17 cellular contexts compared by ENCODE assay signal in the genomic region with DNA sequence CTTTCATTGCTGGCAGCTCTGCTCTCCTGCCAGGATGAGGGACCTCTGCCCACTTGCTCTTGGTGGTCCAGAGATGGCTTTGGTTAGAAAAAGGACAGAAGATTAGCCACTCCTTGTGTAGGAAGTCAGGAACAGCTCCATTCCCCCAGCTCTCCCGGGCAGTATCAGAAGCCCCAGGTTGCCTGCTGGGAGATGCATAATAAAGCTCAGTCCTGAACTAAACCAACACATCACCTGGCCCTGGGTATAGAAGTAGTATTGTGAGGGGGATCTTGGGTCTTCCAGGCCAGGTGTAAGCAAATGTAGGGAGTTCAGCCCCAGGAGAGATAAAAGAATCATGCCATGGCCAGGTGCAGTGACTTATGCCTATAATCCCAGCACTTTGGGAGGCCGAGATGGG. TPM values are rescaled to one million over a fixed set of nuclear protein-coding genes. Genes with fewer than 3 reads are reported as not detected.
DNase-seq lines count a peak whose midpoint lies in the region; ATAC-seq, FAIRE-seq and TF ChIP-seq lines count a peak whose summit lies in the region.
"Had no signal": no experiment of that assay in that cellular context is flagged by ENCODE, and none has a peak within 500 bp of the region (broad histone marks: within the 10 kb centered on the region; RNA-seq: fewer than 3 reads in every experiment).

No MANE protein-coding gene starts in this region.

- H2BK120ac ChIP-seq in H1 (replicated peaks; ENCODE audit: low read depth, low read length) = no peak overlapping the region

- no peak overlapping the region for H3K27ac Mint-ChIP-seq in GM23338
- H3K27ac Mint-ChIP-seq in neural progenitor cell = no peak overlapping the region

- no peaks in the 10 kb centered on the region for H4K20me1 ChIP-seq in GM23338 (replicated peaks; ENCODE audit: insufficient read depth)
- no peaks in the 10 kb centered on the region for H4K20me1 ChIP-seq in H1 (replicated peaks in 1 of 2; ENCODE audit: control insufficient read depth in 1 of 2, insufficient read depth in 2 of 2, low read length in 2 of 2)
- no peaks in the 10 kb centered on the region for H4K20me1 ChIP-seq in neural progenitor cell (ENCODE audit: low read depth)

- no peak overlapping the region for H3K9ac ChIP-seq in H1 (replicated peaks in 1 of 4; ENCODE audit: extremely low read depth in 1 of 4, low read depth in 3 of 4, low read length in 3 of 4)
- H3K9ac ChIP-seq in neural progenitor cell = no peak overlapping the region

- no peak overlapping the region for H2BK15ac ChIP-seq in H1 (ENCODE audit: low read length)

- H3K56ac ChIP-seq in H1 (replicated peaks; ENCODE audit: insufficient read length, low read depth, low read length) = no peak overlapping the region

- no peaks in the 10 kb centered on the region for H3K36me3 ChIP-seq in GM23338 (ENCODE audit: insufficient read depth)
- H3K36me3 ChIP-seq in H1 (ENCODE audit: control insufficient read depth in 2 of 4, insufficient read depth in 4 of 4, low read length in 3 of 4) = peaks cover 0 to 3% (median 0%) of the 10 kb centered on the region in 4 experiments; a peak in 1 of 8 replicates
- H3K36me3 ChIP-seq in neural progenitor cell = no peaks in the 10 kb centered on the region

- no peak for TF ChIP-seq POLR2A in H1 (IDR thresholded peaks at IDR 0.05; ENCODE audit: control extremely low read depth in 1 of 2, low read depth in 2 of 2, low read length in 2 of 2)

- no peak for TF ChIP-seq CTCF in GM23338 (conservative IDR thresholded peaks at IDR 0.05; ENCODE audit: low read depth in 2 of 2)
- no peak for TF ChIP-seq CTCF in H1 (IDR thresholded peaks at IDR 0.05; ENCODE audit: control extremely low read depth in 1 of 3, insufficient read depth in 1 of 3, low read depth in 1 of 3, low read length in 3 of 3)
- no peak for TF ChIP-seq CTCF in neural progenitor cell (IDR thresholded peaks at IDR 0.05)

- H3K23ac ChIP-seq in H1 (ENCODE audit: insufficient read length) = no peak overlapping the region

- POLR2A ChIA-PET in H1 (lab: Charles Lee; ENCODE audit: partially characterized antibody) = interaction anchor here (1.6 to 2.4 kb wide), 2 partner anchors 11 to 18 kb away, joined by 4 to 7 read pairs; no protein-coding TSS in a partner anchor

- H3K18ac ChIP-seq in H1 (ENCODE audit: extremely low read depth, low read length) = no peak overlapping the region

- H3K27ac ChIP-seq in GM23338 (ENCODE audit: low read depth) (no peak overlapping the region), H1 (ENCODE audit: low read depth, low read length) (no peak overlapping the region), neural progenitor cell (no peak overlapping the region), caudate nucleus (ENCODE audit: low read depth, low read length) (no peak overlapping the region)
- H3K27ac ChIP-seq: A549 had no signal

- TF ChIP-seq EP300 in H1 (IDR thresholded peaks at IDR 0.05; ENCODE audit: borderline replicate concordance in 1 of 2, low read depth in 2 of 2, low read length in 2 of 2) = no peak

- H3K27me3 ChIP-seq in GM23338 (ENCODE audit: insufficient read depth) = no peaks in the 10 kb centered on the region
- H3K27me3 ChIP-seq in H1 (replicated peaks in 1 of 4; ENCODE audit: control insufficient read depth in 3 of 4, extremely low read depth in 1 of 4, insufficient read depth in 3 of 4, low read length in 3 of 4) = no peaks in the 10 kb centered on the region
- H3K27me3 ChIP-seq in neural progenitor cell = no peaks in the 10 kb centered on the region

- 56% methylated on average over 2 of the region's 2 CpGs; no CpG with 5 or more reads in 1 of the 2 experiments for WGBS in H1 (ENCODE audit: extremely low coverage in 1 of 2, insufficient coverage in 1 of 2, insufficient read length in 1 of 2, insufficient replicate concordance in 2 of 2, low coverage in 1 of 2, low lambda C conversion rate in 2 of 2, missing lambda C conversion rate in 1 of 2), 2 experiments

- H3K14ac ChIP-seq in H1 (ENCODE audit: insufficient read length) = no peak overlapping the region

- ATAC-seq in GM23338 = peak; percentile 95
- ATAC-seq: A549, HepG2 had no signal

- H3K4me1 ChIP-seq in GM23338 (ENCODE audit: insufficient read depth) (peaks cover 11% of the 10 kb centered on the region; the same call in 1 of the 2 replicates), H1 (replicated peaks in 1 of 4; ENCODE audit: control insufficient read depth in 3 of 4, insufficient read depth in 4 of 4, low read length in 3 of 4) (peaks cover 0 to 10% (median 4%) of the 10 kb centered on the region in 4 experiments; a peak in 4 of 7 replicates), neural progenitor cell (no peaks in the 10 kb centered on the region)
- H3K4me1 ChIP-seq: A549, Caco-2 had no signal

- no peak overlapping the region for H3K4me2 ChIP-seq in GM23338
- peak overlapping the region; percentile 16 to 30; a peak in 3 of 4 replicates for H3K4me2 ChIP-seq in H1 (ENCODE audit: insufficient read depth in 1 of 2, low read depth in 2 of 2, low read length in 2 of 2)
- H3K4me2 ChIP-seq in neural progenitor cell = no peak overlapping the region
- H3K4me2 ChIP-seq: A549 had no signal

- no peak overlapping the region for H2BK20ac ChIP-seq in H1 (ENCODE audit: low read length)

- CTCF ChIA-PET in H1 (lab: Charles Lee; ENCODE audit: partially characterized antibody) = interaction anchor here (0.6 to 15.9 kb wide), 6 partner anchors 5 to 124 kb away, joined by 3 to 216 read pairs (median 28); no protein-coding TSS in a partner anchor

- no peak overlapping the region for H2BK5ac ChIP-seq in H1 (ENCODE audit: low read depth, low read length)

- H3K4me1 Mint-ChIP-seq in GM23338 (peaks cover 17% of the 10 kb centered on the region), neural progenitor cell (no peaks in the 10 kb centered on the region)
- H3K4me1 Mint-ChIP-seq: CD8-positive, alpha-beta memory T cell had no signal

- no peaks in the 10 kb centered on the region for H3F3A ChIP-seq in GM23338 (replicated peaks; ENCODE audit: low read depth)
- no peaks in the 10 kb centered on the region for H3F3A ChIP-seq in neural progenitor cell (ENCODE audit: low read depth)

- no peaks in the 10 kb centered on the region; the same call in 1 of the 2 replicates for H3K23me2 ChIP-seq in H1 (ENCODE audit: low read depth, low read length)

- H3K27me3 Mint-ChIP-seq in GM23338 (ENCODE audit: insufficient read depth, low read depth, poor library complexity) = peaks cover 4% of the 10 kb centered on the region
- no peaks in the 10 kb centered on the region for H3K27me3 Mint-ChIP-seq in neural progenitor cell (ENCODE audit: insufficient read depth, low read depth)
- H3K27me3 Mint-ChIP-seq: CD8-positive, alpha-beta memory T cell had no signal

- no peaks in the 10 kb centered on the region for H3K9me2 ChIP-seq in GM23338 (ENCODE audit: insufficient read depth)

- H2AK5ac ChIP-seq in H1 (ENCODE audit: low read depth, low read length) = no peak overlapping the region

- TF ChIP-seq RAD21 in H1 (IDR thresholded peaks at IDR 0.05 in 1 of 2, conservative IDR thresholded peaks at IDR 0.05 in 1 of 2; ENCODE audit: low read depth in 2 of 2, low read length in 2 of 2) = no peak

- DNase-seq in GM23338 (ENCODE audit: low spot score) = peak; percentile 54
- peak; percentile 13 to 69 for DNase-seq in NCI-H526 (lab: John Stamatoyannopoulos, UW)
- DNase-seq in H1 (ENCODE audit: low read depth in 1 of 2, low spot score in 2 of 2) = no peak
- DNase-seq in amygdala (lab: John Stamatoyannopoulos, UW) = no peak
- DNase-seq in neural progenitor cell (ENCODE audit: low spot score) = no peak
- DNase-seq in caudate nucleus (lab: John Stamatoyannopoulos, UW) = no peak
- DNase-seq: CD8-positive, alpha-beta memory T cell; DND-41; GF-D8 had no signal

- H4K8ac ChIP-seq in H1 (ENCODE audit: extremely low read depth, insufficient read depth, low read length) = no peak overlapping the region; the same call in 1 of the 2 replicates

- no peak overlapping the region for H4K91ac ChIP-seq in H1 (replicated peaks; ENCODE audit: insufficient read length, low read length)

- H3K79me2 ChIP-seq in GM23338 (replicated peaks; ENCODE audit: insufficient read depth) (no peaks in the 10 kb centered on the region), H1 (ENCODE audit: control insufficient read depth in 1 of 2, insufficient read depth in 2 of 2, low read length in 2 of 2) (no peaks in the 10 kb centered on the region), neural progenitor cell (ENCODE audit: low read depth) (no peaks in the 10 kb centered on the region)

- no peak overlapping the region for H4K5ac ChIP-seq in H1 (ENCODE audit: insufficient read length, low read depth, low read length)

- H2AFZ ChIP-seq in GM23338 (no peak overlapping the region), H1 (ENCODE audit: low read length) (no peak overlapping the region), neural progenitor cell (replicated peaks) (no peak overlapping the region)

- H3K9me3 ChIP-seq in H1 (ENCODE audit: insufficient read depth in 2 of 2, low read depth in 1 of 2, low read length in 1 of 2) (no peaks in the 10 kb centered on the region), neural progenitor cell (ENCODE audit: low read depth) (no peaks in the 10 kb centered on the region)
- H3K9me3 ChIP-seq: A549, Caco-2 had no signal

- H3K9me3 Mint-ChIP-seq in GM23338 = no peaks in the 10 kb centered on the region
- H3K9me3 Mint-ChIP-seq in neural progenitor cell = no peaks in the 10 kb centered on the region
- H3K9me3 Mint-ChIP-seq: CD8-positive, alpha-beta memory T cell had no signal

- no peak overlapping the region for H3K4ac ChIP-seq in H1 (replicated peaks; ENCODE audit: insufficient read length, low read depth, low read length)

- H3K4me3 Mint-ChIP-seq in GM23338 = peak overlapping the region; percentile 4; the same call in 1 of the 3 replicates
- H3K4me3 Mint-ChIP-seq in neural progenitor cell = no peak overlapping the region
- H3K4me3 Mint-ChIP-seq: CD8-positive, alpha-beta memory T cell had no signal

- H3K79me1 ChIP-seq in H1 (ENCODE audit: low read depth, low read length) = no peaks in the 10 kb centered on the region

- FAIRE-seq in H1 (lab: Jason Lieb, UNC) = peak; percentile 52
- FAIRE-seq: A549, GM19239, H54, HepG2, HTR-8/SVneo had no signal

- H3K4me3 ChIP-seq in GM23338 = no peak overlapping the region
- no peak overlapping the region for H3K4me3 ChIP-seq in H1 (ENCODE audit: extremely low read depth in 1 of 4, insufficient read depth in 2 of 4, low read depth in 3 of 4, low read length in 4 of 4)
- no peak overlapping the region for H3K4me3 ChIP-seq in neural progenitor cell
- H3K4me3 ChIP-seq: A549 had no signal

- no peaks in the 10 kb centered on the region; the same call in 2 of the 3 replicates for H3K36me3 Mint-ChIP-seq in GM23338 (ENCODE audit: low read depth)
- H3K36me3 Mint-ChIP-seq in neural progenitor cell = peaks cover 16% of the 10 kb centered on the region

- no peak overlapping the region for H2BK12ac ChIP-seq in H1 (ENCODE audit: low read depth, low read length)

RNA-seq across cellular contexts. Expression of a gene that starts 52.4 kb away (rescaled TPM):
- not detected in 2 replicates for total RNA-seq in GM23338 (2014; rRNA removed; shearing (Covaris generic))
- polyA plus RNA-seq in GM23338 (2016; fragmentation: Nextera tagmentation; extraction: Ambion mirVana) = not detected in 2 replicates
- total RNA-seq in H1 (2021; fragmentation: NEBNext Ultra II Directional; extraction: Animal tissue kit (Norgen Biotek cat#: 25700)) = not detected in 2 replicates
- polyA plus RNA-seq in H1 (2011; rRNA removed) = not detected in 2 replicates
- polyA plus RNA-seq in H1 (2011; cell fraction: cytosol; rRNA removed) = not detected
- polyA plus RNA-seq in H1 (2011; cell fraction: nucleus; rRNA removed) = not detected
- not detected in 4 replicates for polyA plus RNA-seq in H1 (2012, experiment 1 of 2)
- polyA plus RNA-seq in H1 (2012, experiment 2 of 2) = 0.12 TPM
- 0.02 TPM for polyA plus RNA-seq in H1 (2013, experiment 1 of 2)
- polyA plus RNA-seq in H1 (2013, experiment 2 of 2) = 0.02 TPM
- polyA minus RNA-seq in H1 (2011; rRNA and poly(A)+ RNA removed) = not detected in 2 replicates
- not detected for polyA minus RNA-seq in H1 (2011; cell fraction: cytosol; rRNA and poly(A)+ RNA removed)
- not detected for polyA minus RNA-seq in H1 (2011; cell fraction: nucleus; rRNA and poly(A)+ RNA removed)
- total RNA-seq in neural progenitor cell (ENCODE audit: low replicate concordance) = not detected in 2 replicates
- total RNA-seq: Caco-2; CD8-positive, alpha-beta memory T cell; HepG2 had no signal
- polyA plus RNA-seq: A549; AG04450; BJ; CD8-positive, alpha-beta memory T cell; HepG2 had no signal

Comparison
In these comparisons a context has a peak if more than half of its experiments do, and no peak if none do; other contexts are left out.
1. DNase-seq: peak in GM23338 (single experiment) and NCI-H526 (2 of 2); none in H1 (0 of 2), amygdala (0 of 56), neural progenitor cell (single experiment) and caudate nucleus (0 of 61).
2. H3K4me2 ChIP-seq: peak in H1 (2 of 2); none in GM23338 (single experiment) and neural progenitor cell (single experiment).